ENCODE assay signal across 8 cellular contexts in genomic region chr11:69718147-69718546, GRCh38. TPM values are rescaled to one million over a fixed set of nuclear protein-coding genes. Genes with fewer than 3 reads are reported as not detected.
DNase-seq lines count a peak whose midpoint lies in the region; ATAC-seq and TF ChIP-seq lines count a peak whose summit lies in the region.

No MANE protein-coding gene starts in this region.

- DNase-seq in NCI-H2227 (lab: John Stamatoyannopoulos, UW; ENCODE audit: unreplicated experiment), result peak; percentile 67
- DNase-seq in NCI-H2227 treated with DMSO at 0.1 percent for 48 hours (lab: John Stamatoyannopoulos, UW), result no peak
- no peak for DNase-seq in MM.1S
- DNase-seq in activated naive CD8-positive, alpha-beta T cell treated with anti-CD3 and anti-CD28 coated beads for 36 hours, result peak; percentile 42
- DNase-seq in mesothelial cell of epicardium (ENCODE audit: low spot score in 2 of 2, unreplicated experiment in 2 of 2), result peak in 1 of 2 experiments; percentile 51
- no peak for DNase-seq in NCI-H128 (lab: John Stamatoyannopoulos, UW; ENCODE audit: unreplicated experiment)
- no peak for DNase-seq in amniotic stem cell (lab: John Stamatoyannopoulos, UW)

- no peak overlapping the region for H3K9ac ChIP-seq in MM.1S (ENCODE audit: low read length)

- H4K20me1 ChIP-seq in MM.1S (ENCODE audit: insufficient read depth, low read length), result no peaks in the 10 kb centered on the region

- H3K9me3 Mint-ChIP-seq in activated naive CD8-positive, alpha-beta T cell treated with anti-CD3 and anti-CD28 coated beads for 36 hours, result no peaks in the 10 kb centered on the region
- no peaks in the 10 kb centered on the region for H3K9me3 Mint-ChIP-seq in mesothelial cell of epicardium

- TF ChIP-seq CTCF in MM.1S (IDR thresholded peaks at IDR 0.05; ENCODE audit: low read length), result peak; percentile 31; the same call in 1 of the 2 replicates
- TF ChIP-seq CTCF in mesothelial cell of epicardium (IDR thresholded peaks at IDR 0.05; ENCODE audit: unreplicated experiment), result peak; percentile 63

- H3K27ac ChIP-seq in MM.1S (ENCODE audit: low read length), result no peak overlapping the region

- H3K36me3 ChIP-seq in MM.1S (replicated peaks; ENCODE audit: insufficient read depth, low read length), result no peaks in the 10 kb centered on the region

- no peaks in the 10 kb centered on the region for H3K9me3 ChIP-seq in MM.1S (replicated peaks; ENCODE audit: insufficient read depth, low read length)

- H3K36me3 Mint-ChIP-seq in activated naive CD8-positive, alpha-beta T cell treated with anti-CD3 and anti-CD28 coated beads for 36 hours, result no peaks in the 10 kb centered on the region
- no peaks in the 10 kb centered on the region for H3K36me3 Mint-ChIP-seq in mesothelial cell of epicardium

- H3K4me3 ChIP-seq in MM.1S (ENCODE audit: low read length), result no peak overlapping the region

- no peaks in the 10 kb centered on the region for H3K79me2 ChIP-seq in MM.1S (ENCODE audit: low read length)

- H3K4me1 Mint-ChIP-seq in activated naive CD8-positive, alpha-beta T cell treated with anti-CD3 and anti-CD28 coated beads for 36 hours, result no peaks in the 10 kb centered on the region
- H3K4me1 Mint-ChIP-seq in mesothelial cell of epicardium, result no peaks in the 10 kb centered on the region

- no peak overlapping the region for H3K4me3 Mint-ChIP-seq in activated naive CD8-positive, alpha-beta T cell treated with anti-CD3 and anti-CD28 coated beads for 36 hours
- no peak overlapping the region for H3K4me3 Mint-ChIP-seq in mesothelial cell of epicardium

- H3F3A ChIP-seq in MM.1S (ENCODE audit: insufficient read depth, low read length), result no peaks in the 10 kb centered on the region

- no peak overlapping the region for H3K27ac Mint-ChIP-seq in activated naive CD8-positive, alpha-beta T cell treated with anti-CD3 and anti-CD28 coated beads for 36 hours
- H3K27ac Mint-ChIP-seq in mesothelial cell of epicardium, result no peak overlapping the region

- H3K27me3 Mint-ChIP-seq in activated naive CD8-positive, alpha-beta T cell treated with anti-CD3 and anti-CD28 coated beads for 36 hours, result peaks cover 61% of the 10 kb centered on the region
- peaks cover 48% of the 10 kb centered on the region for H3K27me3 Mint-ChIP-seq in mesothelial cell of epicardium (ENCODE audit: low read depth)

- H3K27me3 ChIP-seq in MM.1S (replicated peaks; ENCODE audit: insufficient read depth, low read length), result peaks cover 88% of the 10 kb centered on the region

- ATAC-seq in HG03520 (IDR thresholded peaks at IDR 0.05; ENCODE audit: unreplicated experiment), result no peak

- no peaks in the 10 kb centered on the region for H3K4me1 ChIP-seq in MM.1S (ENCODE audit: low read length)

- H2AFZ ChIP-seq in MM.1S (ENCODE audit: low read length), result no peak overlapping the region

- no peaks in the 10 kb centered on the region for H3K9me2 ChIP-seq in MM.1S (replicated peaks; ENCODE audit: insufficient read depth, low read length)

- H3K4me2 ChIP-seq in MM.1S (ENCODE audit: low read depth, low read length), result no peak overlapping the region

RNA-seq across cellular contexts. Expression of gene FGF19, which starts 14.3 kb away (rescaled TPM):
- not detected for total RNA-seq in activated naive CD8-positive, alpha-beta T cell treated with anti-CD3 and anti-CD28 coated beads for 36 hours
- total RNA-seq in mesothelial cell of epicardium, result not detected in 3 replicates

RNA-seq across cellular contexts. Expression of gene LTO1, which starts 43.0 kb away (rescaled TPM):
- 10 to 100 TPM; 18.7 to 21.8 TPM for total RNA-seq in activated naive CD8-positive, alpha-beta T cell treated with anti-CD3 and anti-CD28 coated beads for 36 hours
- 30.0 to 35.8 TPM (median 31.6 TPM) in 3 replicates for total RNA-seq in mesothelial cell of epicardium

RNA-seq across cellular contexts. Expression of gene FGF4, which starts 57.0 kb away (rescaled TPM):
- total RNA-seq in activated naive CD8-positive, alpha-beta T cell treated with anti-CD3 and anti-CD28 coated beads for 36 hours, result not detected
- total RNA-seq in mesothelial cell of epicardium, result not detected in 3 replicates

Comparison
In these comparisons a context has a peak if more than half of its experiments do, and no peak if none do; other contexts are left out.
1. DNase-seq: peak in NCI-H2227 (single experiment) and activated naive CD8-positive, alpha-beta T cell treated with anti-CD3 and anti-CD28 coated beads for 36 hours (single experiment); none in NCI-H2227 treated with DMSO at 0.1 percent for 48 hours (single experiment), MM.1S (single experiment), NCI-H128 (single experiment) and amniotic stem cell (single experiment).